Comparison of ENCODE assay signal across 23 cellular contexts in the genomic region with DNA sequence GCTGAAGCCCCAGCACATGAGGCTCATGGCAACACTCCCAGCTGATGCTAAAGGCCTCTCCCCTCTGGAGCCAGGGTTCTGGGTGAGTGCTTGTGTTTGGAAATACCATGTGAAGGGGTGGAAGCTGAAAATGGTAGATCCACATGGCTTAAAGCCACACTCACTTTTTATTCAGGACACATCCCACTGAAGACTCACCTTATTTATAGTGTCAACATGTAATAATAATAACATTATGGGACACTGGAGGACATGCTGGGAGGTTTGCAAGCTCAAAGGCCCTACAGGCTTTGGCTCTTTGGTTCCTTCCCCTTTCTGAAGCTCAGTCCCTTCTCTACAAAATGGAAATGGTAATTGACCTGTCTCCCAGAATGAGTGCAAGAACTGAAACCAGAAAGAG.
"Had no signal": no experiment of that assay in that cellular context is flagged by ENCODE, and none has a peak within 500 bp of the region (broad histone marks: within the 10 kb centered on the region; RNA-seq: fewer than 3 reads in every experiment).

No MANE protein-coding gene starts in this region.

- H3K27me3 ChIP-seq: dorsolateral prefrontal cortex, neutrophil, right atrium auricular region, sigmoid colon, transverse colon, upper lobe of right lung, vagina had no signal

- ATAC-seq: natural killer cell treated with Interleukin-12 subunit alpha and Interleukin-12 subunit beta and Interleukin-15 and Interleukin-18, amount 100 ng/mL, for 72 hours; stimulated activated effector memory CD8-positive, alpha-beta T cell treated with anti-CD3 and anti-CD28 coated beads, Interleukin-12 subunit alpha, Interleukin-12 subunit beta, amount 100 ng/mL, for 72 hours; upper lobe of right lung had no signal

- H3K27ac Mint-ChIP-seq: immature natural killer cell; memory B cell; naive B cell; natural killer cell treated with Interleukin-12 subunit alpha and Interleukin-12 subunit beta and Interleukin-15 and Interleukin-18, amount 100 ng/mL, for 72 hours; stimulated activated effector memory CD8-positive, alpha-beta T cell treated with anti-CD3 and anti-CD28 coated beads, Interleukin-12 subunit alpha, Interleukin-12 subunit beta, amount 100 ng/mL, for 72 hours; stimulated activated naive CD8-positive, alpha-beta T cell treated with anti-CD3 and anti-CD28 coated beads, Interleukin-15, Interleukin-2, amounts not matched to agents 100 ng/mL and 50 ng/mL, for 24 hours had no signal

- H3K36me3 ChIP-seq: neutrophil, prostate gland, right atrium auricular region, sigmoid colon, thoracic aorta, transverse colon, upper lobe of right lung, vagina had no signal

- H3K4me1 Mint-ChIP-seq: immature natural killer cell, naive B cell, neural crest cell had no signal

- H3K4me3 ChIP-seq: dorsolateral prefrontal cortex, lung, prostate gland, right atrium auricular region, sigmoid colon, thoracic aorta, transverse colon, upper lobe of right lung, vagina had no signal

- H3K4me3 Mint-ChIP-seq: immature natural killer cell; memory B cell; naive B cell; natural killer cell treated with Interleukin-12 subunit alpha and Interleukin-12 subunit beta and Interleukin-15 and Interleukin-18, amount 100 ng/mL, for 72 hours; neural crest cell; stimulated activated effector memory CD8-positive, alpha-beta T cell treated with anti-CD3 and anti-CD28 coated beads, Interleukin-12 subunit alpha, Interleukin-12 subunit beta, amount 100 ng/mL, for 72 hours; stimulated activated naive CD8-positive, alpha-beta T cell treated with anti-CD3 and anti-CD28 coated beads, Interleukin-15, Interleukin-2, amounts not matched to agents 100 ng/mL and 50 ng/mL, for 24 hours had no signal

- H3K9me3 ChIP-seq: neutrophil, prostate gland, sigmoid colon, thoracic aorta, transverse colon, upper lobe of right lung, vagina had no signal

- H3K9me3 Mint-ChIP-seq: memory B cell; natural killer cell treated with Interleukin-12 subunit alpha and Interleukin-12 subunit beta and Interleukin-15 and Interleukin-18, amount 100 ng/mL, for 72 hours; neural crest cell; stimulated activated naive CD8-positive, alpha-beta T cell treated with anti-CD3 and anti-CD28 coated beads, Interleukin-15, Interleukin-2, amounts not matched to agents 100 ng/mL and 50 ng/mL, for 24 hours had no signal

- H3K27ac ChIP-seq: dorsolateral prefrontal cortex, neutrophil, prostate gland, right atrium auricular region, sigmoid colon, thoracic aorta, transverse colon, upper lobe of right lung, vagina had no signal

- DNase-seq: dorsolateral prefrontal cortex; effector CD4-positive, alpha-beta T cell; hypothalamus; immature natural killer cell; naive B cell; sigmoid colon; stimulated activated CD4-positive, alpha-beta T cell treated with anti-CD3 and anti-CD28 coated beads, Interleukin-2, amount 100 ng/mL, for 24 hours; stimulated activated CD4-positive, alpha-beta T cell treated with anti-CD3 and anti-CD28 coated beads, Interleukin-4, amount 100 ng/mL, for 24 hours; transverse colon; upper lobe of right lung had no signal

- FAIRE-seq: frontal cortex, keratinocyte had no signal

- H3K4me1 ChIP-seq: prostate gland, right atrium auricular region, sigmoid colon, transverse colon, upper lobe of right lung, vagina had no signal

- H3K36me3 Mint-ChIP-seq: immature natural killer cell; memory B cell; naive B cell; natural killer cell treated with Interleukin-12 subunit alpha and Interleukin-12 subunit beta and Interleukin-15 and Interleukin-18, amount 100 ng/mL, for 72 hours; stimulated activated effector memory CD8-positive, alpha-beta T cell treated with anti-CD3 and anti-CD28 coated beads, Interleukin-12 subunit alpha, Interleukin-12 subunit beta, amount 100 ng/mL, for 72 hours had no signal
